20 cellular contexts compared by ENCODE assay signal in genomic region chr3:72368331-72368975, GRCh38.
DNase-seq lines count a peak whose midpoint lies in the region; ATAC-seq, FAIRE-seq and TF ChIP-seq lines count a peak whose summit lies in the region.
"Had no signal": no experiment of that assay in that cellular context is flagged by ENCODE, and none has a peak within 500 bp of the region (broad histone marks: within the 10 kb centered on the region; RNA-seq: fewer than 3 reads in every experiment).

No MANE protein-coding gene starts in this region.

- no peak for FAIRE-seq in small intestine (lab: Jason Lieb, UNC)

- no peak overlapping the region for H3K27ac ChIP-seq in upper lobe of right lung
- no peak overlapping the region for H3K27ac ChIP-seq in brain microvascular endothelial cell
- H3K27ac ChIP-seq in small intestine (ENCODE audit: low read depth in 1 of 2, low read length in 1 of 2), result no peak overlapping the region
- H3K27ac ChIP-seq: KMS-11, neutrophil, Peyer's patch, suprapubic skin had no signal

- in situ Hi-C loops in brain microvascular endothelial cell (cut with HindIII; ENCODE audit: low pct_ligation_motif_present, low sequenced_read_pairs), result no loop called here

- DNase-seq in left cardiac atrium (no peak), left ventricle myocardium superior (no peak), RPMI7951 (ENCODE audit: low read depth) (peak; percentile 29), fibroblast of mammary gland (ENCODE audit: low read depth) (peak; percentile 49), upper lobe of right lung (no peak), brain microvascular endothelial cell (no peak), NCI-H2081 treated with DMSO at 0.1 percent for 48 hours (lab: John Stamatoyannopoulos, UW) (no peak), small intestine (no peak)
- DNase-seq: activated CD4-positive, alpha-beta memory T cell treated with anti-CD3 and anti-CD28 coated beads for 36 hours; activated naive CD4-positive, alpha-beta T cell treated with anti-CD3 and anti-CD28 coated beads, Interleukin-2, amount 10 ng/mL, durations not matched to agents 7 days and 5 days; activated T-cell treated with anti-CD3 and anti-CD28 coated beads, Interleukin-2, amount 50 U/mL, for 24 hours; aorta; CD8-positive, alpha-beta T cell; left colon; NCI-H1105; Peyer's patch; T-helper 2 cell had no signal

- TF ChIP-seq CTCF in fibroblast of mammary gland (conservative IDR thresholded peaks at IDR 0.05; ENCODE audit: control insufficient read depth, insufficient read depth, low read depth, low read length), result no peak
- no peak for TF ChIP-seq CTCF in upper lobe of right lung (IDR thresholded peaks at IDR 0.05)
- no peak for TF ChIP-seq CTCF in brain microvascular endothelial cell (IDR thresholded peaks at IDR 0.05; ENCODE audit: low read depth, low read length, missing control alignments)

- no peaks in the 10 kb centered on the region for H3K4me1 ChIP-seq in upper lobe of right lung
- H3K4me1 ChIP-seq in small intestine (ENCODE audit: control insufficient read depth in 2 of 2, insufficient read depth in 1 of 2, low read depth in 1 of 2, low read length in 1 of 2), result no peaks in the 10 kb centered on the region
- H3K4me1 ChIP-seq: Peyer's patch, suprapubic skin had no signal

- no peak overlapping the region for H3K4me3 ChIP-seq in fibroblast of mammary gland (ENCODE audit: control insufficient read depth, low read depth, low read length)
- no peak overlapping the region for H3K4me3 ChIP-seq in upper lobe of right lung
- H3K4me3 ChIP-seq in brain microvascular endothelial cell (ENCODE audit: low read depth, low read length), result no peak overlapping the region
- H3K4me3 ChIP-seq in small intestine (ENCODE audit: low read depth in 1 of 2, low read length in 2 of 2), result no peak overlapping the region
- H3K4me3 ChIP-seq: Peyer's patch, suprapubic skin had no signal

- no peaks in the 10 kb centered on the region for H3K9me3 ChIP-seq in upper lobe of right lung
- H3K9me3 ChIP-seq in small intestine (ENCODE audit: control insufficient read depth, low read depth), result no peaks in the 10 kb centered on the region
- H3K9me3 ChIP-seq: neutrophil, Peyer's patch, suprapubic skin had no signal

- WGBS in small intestine, 3 donors, result 88 to 93% (median 93%) methylated on average over 12 of the region's 12 CpGs

- no peaks in the 10 kb centered on the region for H3K27me3 ChIP-seq in upper lobe of right lung
- H3K27me3 ChIP-seq in brain microvascular endothelial cell (replicated peaks), result no peaks in the 10 kb centered on the region
- H3K27me3 ChIP-seq in small intestine (ENCODE audit: control insufficient read depth in 2 of 2, insufficient read depth in 2 of 2, low read length in 2 of 2), result no peaks in the 10 kb centered on the region
- H3K27me3 ChIP-seq: neutrophil, Peyer's patch, suprapubic skin had no signal

- intact Hi-C loops in left cardiac atrium (cut with DNase I), result no loop called here
- intact Hi-C loops in left ventricle myocardium superior (cut with micrococcal nuclease), result no loop called here
- intact Hi-C loops in upper lobe of right lung (cut with DNase I), result no loop called here

- ATAC-seq in left cardiac atrium (peak; percentile 47 to 75), left ventricle myocardium superior (no peak), upper lobe of right lung (peak; percentile 34)
- ATAC-seq: CD8-positive, alpha-beta T cell; left colon had no signal

- H3K36me3 ChIP-seq in upper lobe of right lung, result no peaks in the 10 kb centered on the region
- H3K36me3 ChIP-seq in brain microvascular endothelial cell (replicated peaks), result no peaks in the 10 kb centered on the region
- H3K36me3 ChIP-seq in small intestine (ENCODE audit: control insufficient read depth in 2 of 2, insufficient read depth in 2 of 2, low read length in 2 of 2), result no peaks in the 10 kb centered on the region
- H3K36me3 ChIP-seq: neutrophil, Peyer's patch, suprapubic skin had no signal

Comparison
In these comparisons a context has a peak if more than half of its experiments do, and no peak if none do; other contexts are left out.
1. DNase-seq: peak in RPMI7951 (single experiment) and fibroblast of mammary gland (single experiment); none in left cardiac atrium (single experiment), left ventricle myocardium superior (single experiment), upper lobe of right lung (single experiment), brain microvascular endothelial cell (single experiment), NCI-H2081 treated with DMSO at 0.1 percent for 48 hours (single experiment) and small intestine (single experiment).